In the genomic region with DNA sequence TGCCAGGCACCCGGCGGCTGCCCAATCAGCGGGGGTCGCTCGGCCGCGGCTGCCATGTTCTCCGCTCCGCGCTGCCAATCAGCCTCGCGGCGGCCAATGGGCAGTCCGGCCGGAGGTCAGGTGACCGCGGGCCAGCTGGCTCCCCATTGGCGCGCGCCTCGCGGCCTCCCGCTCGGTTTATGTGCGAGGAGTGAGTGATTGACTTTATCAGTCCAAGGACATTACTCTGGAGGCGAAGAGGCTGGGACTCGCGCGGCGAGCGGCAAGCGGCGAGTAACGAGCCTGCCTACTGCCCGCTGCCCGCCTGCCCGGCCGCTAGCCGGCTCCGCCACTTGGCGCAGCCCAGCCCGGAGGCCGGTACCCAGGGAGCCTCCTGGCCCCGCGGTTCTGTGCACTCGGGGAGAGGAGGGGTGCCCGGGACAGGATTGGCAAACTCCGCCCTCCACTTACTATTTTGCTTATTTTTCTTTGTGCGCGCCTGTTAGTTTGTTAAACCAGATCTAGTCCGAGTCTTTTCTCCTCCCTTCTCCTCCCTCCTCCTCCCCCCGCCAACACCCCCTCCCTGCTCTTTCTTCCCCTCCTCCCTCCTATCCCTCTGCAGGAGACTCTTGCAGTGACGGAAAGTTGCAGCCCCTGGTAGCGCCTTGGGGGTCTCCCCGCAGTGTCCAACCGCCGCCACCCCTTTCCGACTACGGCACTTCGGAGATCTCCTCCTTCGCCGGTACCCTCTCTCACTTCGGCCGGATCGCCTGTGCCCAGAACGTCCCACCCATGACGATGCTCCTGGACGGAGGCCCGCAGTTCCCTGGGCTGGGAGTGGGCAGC, we compare ENCODE assay signal across 9 cellular contexts. TPM values are rescaled to one million over a fixed set of nuclear protein-coding genes. Genes with fewer than 3 reads are reported as not detected.
DNase-seq lines count a peak whose midpoint lies in the region; ATAC-seq and TF ChIP-seq lines count a peak whose summit lies in the region.
"Had no signal": no experiment of that assay in that cellular context is flagged by ENCODE, and none has a peak within 500 bp of the region (broad histone marks: within the 10 kb centered on the region; RNA-seq: fewer than 3 reads in every experiment).

A gene (plus strand): TSS at position 207 of the 825 bp plus-strand sequence. CDS start 565 bp downstream, at position 772.

- BruUV-seq in Caco-2 (replicated peaks; lab: Mats Ljungman, UMichigan), result no TSS peak

- no peaks in the 10 kb centered on the region for H3K9me3 ChIP-seq in HUES6 (ENCODE audit: control insufficient read depth, insufficient read depth, low read depth, low read length)
- no peaks in the 10 kb centered on the region for H3K9me3 ChIP-seq in Caco-2

- H3K36me3 Mint-ChIP-seq in glutamatergic neuron (ENCODE audit: unreplicated experiment) (no peaks in the 10 kb centered on the region), Caco-2 (ENCODE audit: insufficient read depth, unreplicated experiment) (no peaks in the 10 kb centered on the region)

- peak within 1 kb of the TSS; percentile 98 for H3K9ac ChIP-seq in HUES6 (ENCODE audit: low read length)

- H3K9me3 Mint-ChIP-seq in glutamatergic neuron (ENCODE audit: unreplicated experiment) (peaks cover 8% of the 10 kb centered on the region), Caco-2 (ENCODE audit: unreplicated experiment) (no peaks in the 10 kb centered on the region)

- CTCF ChIA-PET in Caco-2 (lab: Charles Lee), result no interaction called here

- peaks cover 3% of the 10 kb centered on the region for H3K4me1 Mint-ChIP-seq in glutamatergic neuron (ENCODE audit: low read depth, unreplicated experiment)
- no peaks in the 10 kb centered on the region for H3K4me1 Mint-ChIP-seq in Caco-2 (ENCODE audit: low read depth, unreplicated experiment)

- no peak for ATAC-seq in HG03135 (IDR thresholded peaks at IDR 0.05; ENCODE audit: unreplicated experiment)
- ATAC-seq in GM18858 (IDR thresholded peaks at IDR 0.05; ENCODE audit: unreplicated experiment), result no peak

- POLR2A ChIA-PET in Caco-2 (lab: Charles Lee), result no interaction called here

- H3K27me3 Mint-ChIP-seq in glutamatergic neuron (ENCODE audit: unreplicated experiment) (peaks cover 12% of the 10 kb centered on the region), Caco-2 (ENCODE audit: insufficient read depth, unreplicated experiment) (no peaks in the 10 kb centered on the region)

- H3K27me3 ChIP-seq in HUES6 (ENCODE audit: control insufficient read depth, insufficient read depth, low read length) (no peaks in the 10 kb centered on the region; the same call in 1 of the 2 replicates), Caco-2 (replicated peaks; ENCODE audit: control insufficient read depth, insufficient read depth, low read length) (no peaks in the 10 kb centered on the region)

- DNase-seq in glutamatergic neuron, result peak; percentile 86
- peak in 54 of 56 donors; percentile 2 to 81 (median 46) for DNase-seq in nucleus accumbens (lab: John Stamatoyannopoulos, UW)
- no peak for DNase-seq in NCI-H1436 treated with DMSO at 0.1 percent for 48 hours (lab: John Stamatoyannopoulos, UW)
- no peak for DNase-seq in Caco-2

- TF ChIP-seq CTCF in WI38 (IDR thresholded peaks at IDR 0.05; ENCODE audit: low read depth, low read length), result no peak
- no peak for TF ChIP-seq CTCF in glutamatergic neuron (IDR thresholded peaks at IDR 0.05; ENCODE audit: partially characterized antibody, unreplicated experiment)
- no peak for TF ChIP-seq CTCF in Caco-2 (IDR thresholded peaks at IDR 0.05; ENCODE audit: insufficient read depth in 1 of 2, low read depth in 1 of 2, low read length in 1 of 2, severe bottlenecking in 1 of 2, unreplicated experiment in 1 of 2)

- peaks cover 17% of the 10 kb centered on the region for H3K4me1 ChIP-seq in HUES6 (ENCODE audit: control insufficient read depth, insufficient read depth, low read length)
- H3K4me1 ChIP-seq in Caco-2, result no peaks in the 10 kb centered on the region

- H3K36me3 ChIP-seq in HUES6 (ENCODE audit: control insufficient read depth, insufficient read depth, low read length) (peaks cover 40% of the 10 kb centered on the region), Caco-2 (ENCODE audit: control insufficient read depth, insufficient read depth, low read length) (no peaks in the 10 kb centered on the region)

- H3K27ac Mint-ChIP-seq in glutamatergic neuron (ENCODE audit: unreplicated experiment) (no peak within 1 kb of the TSS), Caco-2 (ENCODE audit: unreplicated experiment) (no peak within 1 kb of the TSS)

- H3K4me3 Mint-ChIP-seq in glutamatergic neuron (ENCODE audit: unreplicated experiment), result peak within 1 kb of the TSS; percentile 89
- H3K4me3 Mint-ChIP-seq in Caco-2 (ENCODE audit: unreplicated experiment), result no peak within 1 kb of the TSS

- intact Hi-C loops in Caco-2 (cut with micrococcal nuclease; ENCODE audit: unreplicated experiment), result no loop called here

- peak within 1 kb of the TSS; percentile 82; the same call in 1 of the 2 replicates for H3K27ac ChIP-seq in HUES6 (ENCODE audit: low read depth, low read length)

- peak within 1 kb of the TSS; percentile 95 for H3K4me3 ChIP-seq in HUES6 (ENCODE audit: low read depth, low read length)
- peak within 1 kb of the TSS; percentile 9; the same call in 1 of the 2 replicates for H3K4me3 ChIP-seq in WI38 (ENCODE audit: low read depth, low read length)
- no peak within 1 kb of the TSS for H3K4me3 ChIP-seq in Caco-2 (ENCODE audit: low read depth, low read length)

RNA-seq across cellular contexts. Expression of the gene that starts here (rescaled TPM):
- total RNA-seq in glutamatergic neuron (ENCODE audit: unreplicated experiment) (0.69 TPM), Caco-2 (2022) (not detected in 2 replicates)
- total RNA-seq: myocyte had no signal

Comparison
In these comparisons a context has a peak if more than half of its experiments do, and no peak if none do; other contexts are left out.
1. Peak in DNase-seq in glutamatergic neuron; RNA of the gene not detected or under 1 TPM.
2. DNase-seq: peak in nucleus accumbens (54 of 56); none in NCI-H1436 treated with DMSO at 0.1 percent for 48 hours (single experiment) and Caco-2 (0 of 2).